Comparison of ENCODE assay signal across 7 cellular contexts in genomic region chr15:34543860-34544649, GRCh38. TPM values are rescaled to one million over a fixed set of nuclear protein-coding genes. Genes with fewer than 3 reads are reported as not detected.
DNase-seq lines count a peak whose midpoint lies in the region; ATAC-seq and TF ChIP-seq lines count a peak whose summit lies in the region.
"Not testable (repeated sequence)": the region's sequence is repeated elsewhere in the genome, so short reads cannot be mapped to it uniquely, and the experiment has no call there.

No MANE protein-coding gene starts in this region.

- not testable (repeated sequence) for H3K36me3 Mint-ChIP-seq in T-helper 17 cell (ENCODE audit: low read depth); activated CD8-positive, alpha-beta T cell treated with anti-CD3 and anti-CD28 coated beads for 36 hours (ENCODE audit: low read depth); activated T-helper 17 cell treated with anti-CD3 and anti-CD28 coated beads, Interleukin-2, amount 50 U/mL, for 72 hours (ENCODE audit: low read depth); effector memory CD8-positive, alpha-beta T cell (ENCODE audit: insufficient read depth); natural killer cell treated with Interleukin-12 subunit alpha and Interleukin-12 subunit beta and Interleukin-15 and Interleukin-18, amount 100 ng/mL, for 72 hours

- not testable (repeated sequence) for H3K36me3 ChIP-seq in IMR-90 (ENCODE audit: control insufficient read depth, insufficient read depth, low read length)

- H2BK5ac ChIP-seq in IMR-90 (ENCODE audit: low read depth, low read length, poor library complexity, severe bottlenecking): not testable (repeated sequence)

- not testable (repeated sequence) for H2BK20ac ChIP-seq in IMR-90 (ENCODE audit: low read depth, low read length)

- H3K4me1 Mint-ChIP-seq in T-helper 17 cell; activated CD8-positive, alpha-beta T cell treated with anti-CD3 and anti-CD28 coated beads for 36 hours (ENCODE audit: low read depth); activated T-helper 17 cell treated with anti-CD3 and anti-CD28 coated beads, Interleukin-2, amount 50 U/mL, for 72 hours; effector memory CD8-positive, alpha-beta T cell (ENCODE audit: low read depth in 2 of 2); natural killer cell treated with Interleukin-12 subunit alpha and Interleukin-12 subunit beta and Interleukin-15 and Interleukin-18, amount 100 ng/mL, for 72 hours (ENCODE audit: low read depth in 2 of 2): not testable (repeated sequence)

- not testable (repeated sequence) for H3K4me3 Mint-ChIP-seq in T-helper 17 cell; activated CD8-positive, alpha-beta T cell treated with anti-CD3 and anti-CD28 coated beads for 36 hours; activated T-helper 17 cell treated with anti-CD3 and anti-CD28 coated beads, Interleukin-2, amount 50 U/mL, for 72 hours; effector memory CD8-positive, alpha-beta T cell; natural killer cell treated with Interleukin-12 subunit alpha and Interleukin-12 subunit beta and Interleukin-15 and Interleukin-18, amount 100 ng/mL, for 72 hours

- H4K5ac ChIP-seq in IMR-90 (ENCODE audit: low read depth, low read length): not testable (repeated sequence)

- not testable (repeated sequence) for H3K27ac Mint-ChIP-seq in T-helper 17 cell; activated CD8-positive, alpha-beta T cell treated with anti-CD3 and anti-CD28 coated beads for 36 hours; activated T-helper 17 cell treated with anti-CD3 and anti-CD28 coated beads, Interleukin-2, amount 50 U/mL, for 72 hours; effector memory CD8-positive, alpha-beta T cell; natural killer cell treated with Interleukin-12 subunit alpha and Interleukin-12 subunit beta and Interleukin-15 and Interleukin-18, amount 100 ng/mL, for 72 hours

- not testable (repeated sequence) for H3K4me2 ChIP-seq in IMR-90 (ENCODE audit: low read depth, low read length)

- TF ChIP-seq RAD21 in IMR-90 (IDR thresholded peaks at IDR 0.05; ENCODE audit: low read length): not testable (repeated sequence)

- TF ChIP-seq CTCF in IMR-90 (conservative IDR thresholded peaks at IDR 0.05; ENCODE audit: low read depth, low read length); activated CD8-positive, alpha-beta T cell treated with anti-CD3 and anti-CD28 coated beads for 36 hours (IDR thresholded peaks at IDR 0.05): not testable (repeated sequence)

- H3K27me3 ChIP-seq in IMR-90 (ENCODE audit: control insufficient read depth, insufficient read depth, low read length): not testable (repeated sequence)

- not testable (repeated sequence) for DNase-seq in IMR-90; T-helper 17 cell; activated CD8-positive, alpha-beta T cell treated with anti-CD3 and anti-CD28 coated beads for 36 hours; effector memory CD8-positive, alpha-beta T cell; natural killer cell treated with Interleukin-12 subunit alpha and Interleukin-12 subunit beta and Interleukin-15 and Interleukin-18, amount 100 ng/mL, for 72 hours (ENCODE audit: low spot score); stimulated activated naive CD8-positive, alpha-beta T cell treated with anti-CD3 and anti-CD28 coated beads, Interleukin-15, Interleukin-2, amounts not matched to agents 100 U/mL and 50 U/mL, for 24 hours

- not testable (repeated sequence) for H3K27ac ChIP-seq in IMR-90 (ENCODE audit: insufficient read depth, low read length)

- not testable (repeated sequence) for TF ChIP-seq POLR2A in IMR-90 (IDR thresholded peaks at IDR 0.05; ENCODE audit: low read depth, low read length)

- no CpG with 5 or more reads among the region's 7 CpGs for WGBS in IMR-90 (ENCODE audit: extremely low coverage in 2 of 2, insufficient read length in 1 of 2), 2 experiments

- CTCF ChIA-PET in IMR-90 (lab: Yijun Ruan, JAX); activated CD8-positive, alpha-beta T cell treated with anti-CD3 and anti-CD28 coated beads for 36 hours (lab: Charles Lee): not testable (repeated sequence)

- dilution Hi-C loops in IMR-90 (cut with HindIII; ENCODE audit: low sequenced_read_pairs, unreplicated experiment): not testable (repeated sequence)

- H4K20me1 ChIP-seq in IMR-90 (ENCODE audit: insufficient read depth, low read length): not testable (repeated sequence)

- not testable (repeated sequence) for BruUV-seq in IMR-90 (replicated peaks; lab: Mats Ljungman, UMichigan)

- H2AFZ ChIP-seq in IMR-90 (replicated peaks; ENCODE audit: low read length, poor library complexity): not testable (repeated sequence)

- ATAC-seq in IMR-90 (ENCODE audit: low read depth): peak; percentile 35; the same call in 1 of the 2 replicates
- peak; percentile 63 for ATAC-seq in T-helper 17 cell
- ATAC-seq in activated CD8-positive, alpha-beta T cell treated with anti-CD3 and anti-CD28 coated beads for 36 hours: peak; percentile 86
- peak; percentile 96 for ATAC-seq in activated T-helper 17 cell treated with anti-CD3 and anti-CD28 coated beads, Interleukin-2, amount 50 U/mL, for 72 hours (replicated peaks)
- peak; percentile 59 for ATAC-seq in effector memory CD8-positive, alpha-beta T cell (replicated peaks)
- ATAC-seq in natural killer cell treated with Interleukin-12 subunit alpha and Interleukin-12 subunit beta and Interleukin-15 and Interleukin-18, amount 100 ng/mL, for 72 hours: peak; percentile 85
- peak; percentile 99 for ATAC-seq in stimulated activated naive CD8-positive, alpha-beta T cell treated with anti-CD3 and anti-CD28 coated beads, Interleukin-15, Interleukin-2, amounts not matched to agents 100 U/mL and 50 U/mL, for 24 hours

- not testable (repeated sequence) for H2AK5ac ChIP-seq in IMR-90 (ENCODE audit: low read depth, low read length)

- in situ Hi-C loops in IMR-90 (cut with MboI; ENCODE audit: low sequenced_read_pairs): not testable (repeated sequence)

- H3K9ac ChIP-seq in IMR-90 (ENCODE audit: low read depth, low read length): not testable (repeated sequence)

- H2BK15ac ChIP-seq in IMR-90 (ENCODE audit: low read depth, low read length): not testable (repeated sequence)

- H3K18ac ChIP-seq in IMR-90 (ENCODE audit: low read depth, low read length): not testable (repeated sequence)

- H3K4me1 ChIP-seq in IMR-90 (ENCODE audit: control insufficient read depth, insufficient read depth, low read length): not testable (repeated sequence)

- not testable (repeated sequence) for H3K4me3 ChIP-seq in IMR-90 (ENCODE audit: insufficient read depth, low read depth, low read length)

- not testable (repeated sequence) for H3K23ac ChIP-seq in IMR-90 (ENCODE audit: low read depth, low read length)

- POLR2A ChIA-PET in IMR-90 (lab: Charles Lee; ENCODE audit: unreplicated experiment); activated CD8-positive, alpha-beta T cell treated with anti-CD3 and anti-CD28 coated beads for 36 hours (lab: Charles Lee): not testable (repeated sequence)

- H3K9me3 ChIP-seq in IMR-90 (ENCODE audit: control insufficient read depth, insufficient read depth, low read length); T-helper 17 cell (ENCODE audit: control insufficient read depth, low read length, poor library complexity, severe bottlenecking): not testable (repeated sequence)

- not testable (repeated sequence) for H3K14ac ChIP-seq in IMR-90 (replicated peaks; ENCODE audit: low read depth, low read length)

- not testable (repeated sequence) for H3K9me3 Mint-ChIP-seq in activated CD8-positive, alpha-beta T cell treated with anti-CD3 and anti-CD28 coated beads for 36 hours; activated T-helper 17 cell treated with anti-CD3 and anti-CD28 coated beads, Interleukin-2, amount 50 U/mL, for 72 hours; effector memory CD8-positive, alpha-beta T cell; natural killer cell treated with Interleukin-12 subunit alpha and Interleukin-12 subunit beta and Interleukin-15 and Interleukin-18, amount 100 ng/mL, for 72 hours

- not testable (repeated sequence) for H3K4ac ChIP-seq in IMR-90 (ENCODE audit: low read depth, low read length)

- not testable (repeated sequence) for H3K9me1 ChIP-seq in IMR-90 (ENCODE audit: insufficient read depth, low read length)

- H4K8ac ChIP-seq in IMR-90 (ENCODE audit: low read depth in 2 of 2, low read length in 2 of 2): not testable (repeated sequence)

- not testable (repeated sequence) for H2BK120ac ChIP-seq in IMR-90 (ENCODE audit: low read depth, low read length)

- not testable (repeated sequence) for H2AK9ac ChIP-seq in IMR-90 (replicated peaks; ENCODE audit: low read depth, low read length, poor library complexity)

- H3K27me3 Mint-ChIP-seq in T-helper 17 cell; activated CD8-positive, alpha-beta T cell treated with anti-CD3 and anti-CD28 coated beads for 36 hours; activated T-helper 17 cell treated with anti-CD3 and anti-CD28 coated beads, Interleukin-2, amount 50 U/mL, for 72 hours; effector memory CD8-positive, alpha-beta T cell; natural killer cell treated with Interleukin-12 subunit alpha and Interleukin-12 subunit beta and Interleukin-15 and Interleukin-18, amount 100 ng/mL, for 72 hours: not testable (repeated sequence)

- not testable (repeated sequence) for H3K79me1 ChIP-seq in IMR-90 (ENCODE audit: low read depth in 1 of 2, low read length in 2 of 2)

- not testable (repeated sequence) for H4K91ac ChIP-seq in IMR-90 (ENCODE audit: insufficient read depth, low read depth, low read length)

- not testable (repeated sequence) for H3K56ac ChIP-seq in IMR-90 (ENCODE audit: extremely low read depth, insufficient read depth, low read length)

- intact Hi-C loops in IMR-90 (cut with micrococcal nuclease); activated CD8-positive, alpha-beta T cell treated with anti-CD3 and anti-CD28 coated beads for 36 hours (cut with micrococcal nuclease): not testable (repeated sequence)

RNA-seq across cellular contexts. Expression of gene GOLGA8B, which starts 39.4 kb away (rescaled TPM):
- total RNA-seq in IMR-90 (2012; rRNA removed): 6.4 and 7.7 TPM in 2 replicates
- 27.1 and 31.6 TPM in 2 replicates for polyA plus RNA-seq in IMR-90 (2012; rRNA removed)
- 2.9 and 3.4 TPM in 2 replicates for polyA plus RNA-seq in IMR-90 (2012; cell fraction: cytosol; rRNA removed)
- 293 and 552 TPM in 2 replicates for polyA plus RNA-seq in IMR-90 (2012; cell fraction: nucleus; rRNA removed; ENCODE audit: low replicate concordance)
- 100 to 1,000 TPM; 428 to 475 TPM for total RNA-seq in T-helper 17 cell
- total RNA-seq in activated CD8-positive, alpha-beta T cell treated with anti-CD3 and anti-CD28 coated beads for 36 hours: 10 to 100 TPM; 84.6 to 86.9 TPM
- total RNA-seq in activated T-helper 17 cell treated with anti-CD3 and anti-CD28 coated beads, Interleukin-2, amount 50 U/mL, for 72 hours: 100 to 1,000 TPM; 202 to 437 TPM
- total RNA-seq in natural killer cell treated with Interleukin-12 subunit alpha and Interleukin-12 subunit beta and Interleukin-15 and Interleukin-18, amount 100 ng/mL, for 72 hours: 100 to 1,000 TPM; 115 to 234 TPM

Comparison
In these comparisons a context has a peak if more than half of its experiments do, and no peak if none do; other contexts are left out.
1. ATAC-seq: peak in every context shown above with its lines; median percentile 99 in stimulated activated naive CD8-positive, alpha-beta T cell treated with anti-CD3 and anti-CD28 coated beads, Interleukin-15, Interleukin-2, amounts not matched to agents 100 U/mL and 50 U/mL, for 24 hours; 96 in activated T-helper 17 cell treated with anti-CD3 and anti-CD28 coated beads, Interleukin-2, amount 50 U/mL, for 72 hours; 86 in activated CD8-positive, alpha-beta T cell treated with anti-CD3 and anti-CD28 coated beads for 36 hours; 85 in natural killer cell treated with Interleukin-12 subunit alpha and Interleukin-12 subunit beta and Interleukin-15 and Interleukin-18, amount 100 ng/mL, for 72 hours; 63 in T-helper 17 cell; 59 in effector memory CD8-positive, alpha-beta T cell; 35 in IMR-90.